15 cellular contexts compared by ENCODE assay signal in genomic region chr6:134534708-134535149, GRCh38.
DNase-seq lines count a peak whose midpoint lies in the region; ATAC-seq, FAIRE-seq and TF ChIP-seq lines count a peak whose summit lies in the region.
"Had no signal": no experiment of that assay in that cellular context is flagged by ENCODE, and none has a peak within 500 bp of the region (broad histone marks: within the 10 kb centered on the region; RNA-seq: fewer than 3 reads in every experiment).

No MANE protein-coding gene starts in this region.

- H3K27ac ChIP-seq in HEK293 (ENCODE audit: extremely low read depth, low read depth, low read length) = no peak overlapping the region
- H3K27ac ChIP-seq in K562 (ENCODE audit: extremely low read depth, low read depth, low read length) = no peak overlapping the region
- no peak overlapping the region for H3K27ac ChIP-seq in WERI-Rb-1
- H3K27ac ChIP-seq in effector memory CD4-positive, alpha-beta T cell (ENCODE audit: insufficient read depth, low read length, poor library complexity, severe bottlenecking) = no peak overlapping the region
- H3K27ac ChIP-seq in GM23338 (ENCODE audit: low read depth) = no peak overlapping the region
- H3K27ac ChIP-seq: neutrophil, SK-N-MC had no signal

- no peak overlapping the region for H3K9ac ChIP-seq in K562 (ENCODE audit: insufficient read depth in 1 of 2, low read depth in 2 of 2, low read length in 2 of 2)

- ATAC-seq in K562 = no peak
- ATAC-seq in GM21717 (IDR thresholded peaks at IDR 0.05; ENCODE audit: unreplicated experiment) = no peak
- no peak for ATAC-seq in GM23338
- ATAC-seq: left colon had no signal

- H3K36me3 Mint-ChIP-seq in CD14-positive monocyte (no peaks in the 10 kb centered on the region), GM23338 (ENCODE audit: low read depth) (no peaks in the 10 kb centered on the region)
- H3K36me3 Mint-ChIP-seq: brain had no signal

- no TSS peak for BruUV-seq in K562 (replicated peaks; lab: Mats Ljungman, UMichigan)

- 49% methylated on average over 2 of the region's 2 CpGs for WGBS in K562 (ENCODE audit: insufficient coverage, low coverage, missing lambda C conversion rate)

- no peak overlapping the region for H3K4me3 ChIP-seq in HEK293 (ENCODE audit: low read depth, low read length)
- no peak overlapping the region for H3K4me3 ChIP-seq in K562
- no peak overlapping the region for H3K4me3 ChIP-seq in WERI-Rb-1 (ENCODE audit: low read depth, low read length)
- H3K4me3 ChIP-seq in effector memory CD4-positive, alpha-beta T cell (ENCODE audit: insufficient read depth, low read depth, low read length, poor library complexity, severe bottlenecking) = no peak overlapping the region
- H3K4me3 ChIP-seq in GM23338 = no peak overlapping the region
- H3K4me3 ChIP-seq: SK-N-MC had no signal

- H3F3A ChIP-seq in GM23338 (replicated peaks; ENCODE audit: low read depth) = no peaks in the 10 kb centered on the region

- FAIRE-seq in K562 (lab: Jason Lieb, UNC) = no peak

- H3K9me3 ChIP-seq in HEK293 (ENCODE audit: control insufficient read depth, insufficient read depth, low read depth, low read length) (no peaks in the 10 kb centered on the region), K562 (replicated peaks; ENCODE audit: control insufficient read depth, insufficient read depth, low read depth, low read length) (no peaks in the 10 kb centered on the region), WERI-Rb-1 (ENCODE audit: severe bottlenecking) (no peaks in the 10 kb centered on the region)
- no peaks in the 10 kb centered on the region for H3K9me3 ChIP-seq in effector memory CD4-positive, alpha-beta T cell (ENCODE audit: control insufficient read depth, low read length)
- H3K9me3 ChIP-seq: neutrophil had no signal

- H3K9me2 ChIP-seq in GM23338 (ENCODE audit: insufficient read depth) = peaks cover 15% of the 10 kb centered on the region; the same call in 1 of the 2 replicates

- no peak overlapping the region for H3K27ac Mint-ChIP-seq in CD14-positive monocyte
- no peak overlapping the region for H3K27ac Mint-ChIP-seq in GM23338
- H3K27ac Mint-ChIP-seq: brain had no signal

- TF ChIP-seq RAD21 in K562 (CRISPR knock-in tag; conservative IDR thresholded peaks at IDR 0.05 in 1 of 2, IDR thresholded peaks at IDR 0.05 in 1 of 2) = no peak

- H2AFZ ChIP-seq in K562 (ENCODE audit: low read depth, low read length) = no peak overlapping the region
- H2AFZ ChIP-seq in GM23338 = no peak overlapping the region

- peaks cover 0 to 6% (median 3%) of the 10 kb centered on the region in 3 donors for H3K27me3 Mint-ChIP-seq in CD14-positive monocyte (ENCODE audit: low read depth in 3 of 3)
- H3K27me3 Mint-ChIP-seq in GM23338 (ENCODE audit: insufficient read depth, low read depth, poor library complexity) = peaks cover 2% of the 10 kb centered on the region

- H3K4me3 Mint-ChIP-seq in CD14-positive monocyte (no peak overlapping the region), GM23338 (no peak overlapping the region)
- H3K4me3 Mint-ChIP-seq: brain had no signal

- no peak for TF ChIP-seq EP300 in K562 (IDR thresholded peaks at IDR 0.05; ENCODE audit: low read length)

- intact Hi-C loops in CD14-positive monocyte (cut with micrococcal nuclease) = loop anchor here in 1 of 2 donors (5.0 kb wide), 1 partner anchor 98 kb away; no protein-coding TSS in a partner anchor
- intact Hi-C loops in K562 (cut with micrococcal nuclease) = no loop called here

- H3K4me1 ChIP-seq in HEK293 (ENCODE audit: control insufficient read depth, insufficient read depth, low read length) (no peaks in the 10 kb centered on the region), K562 (replicated peaks in 1 of 2; ENCODE audit: control insufficient read depth in 2 of 2, insufficient read depth in 2 of 2, low read length in 2 of 2) (peaks cover 0 to 5% of the 10 kb centered on the region in 2 experiments; a peak in 2 of 5 replicates), GM23338 (ENCODE audit: insufficient read depth) (no peaks in the 10 kb centered on the region)
- H3K4me1 ChIP-seq in effector memory CD4-positive, alpha-beta T cell (ENCODE audit: control insufficient read depth, insufficient read depth, low read length, poor library complexity, severe bottlenecking) = peaks cover 2% of the 10 kb centered on the region

- H4K20me1 ChIP-seq in K562 (replicated peaks; ENCODE audit: control insufficient read depth, insufficient read depth, low read length) (no peaks in the 10 kb centered on the region), GM23338 (replicated peaks; ENCODE audit: insufficient read depth) (no peaks in the 10 kb centered on the region)

- CTCF ChIA-PET in HEK293 (lab: Yijun Ruan, JAX) = interaction anchor here (0.8 to 1.1 kb wide), 2 partner anchors 79 to 89 kb away, joined by 3 to 6 read pairs; no protein-coding TSS in a partner anchor
- CTCF ChIA-PET in K562 (lab: Yijun Ruan, JAX; ENCODE audit: low intra/inter-chr PET ratio) = no interaction called here

- no peaks in the 10 kb centered on the region for H3K9me1 ChIP-seq in K562 (ENCODE audit: control insufficient read depth, insufficient read depth, low read length)

- no peak for TF ChIP-seq POLR2A in K562 (conservative IDR thresholded peaks at IDR 0.05)

- H3K4me2 ChIP-seq in K562 (ENCODE audit: insufficient read depth, low read length) = no peak overlapping the region
- H3K4me2 ChIP-seq in GM23338 = no peak overlapping the region

- peaks cover 11% of the 10 kb centered on the region for H3K4me1 Mint-ChIP-seq in CD14-positive monocyte
- peaks cover 2% of the 10 kb centered on the region; the same call in 2 of the 3 replicates for H3K4me1 Mint-ChIP-seq in GM23338

- DNase-seq in CD14-positive monocyte (ENCODE audit: low spot score) (peak; percentile 51), K562 (ENCODE audit: extremely low read depth in 1 of 4, low spot score in 3 of 4) (no peak), kidney glomerular epithelial cell (lab: John Stamatoyannopoulos, UW) (peak; percentile 24), WERI-Rb-1 (no peak), GM23338 (ENCODE audit: low spot score) (no peak)
- no peak for DNase-seq in effector memory CD4-positive, alpha-beta T cell
- DNase-seq: H7; left colon; NCI-H748 treated with DMSO at 0.1 percent for 48 hours; stimulated activated naive CD4-positive, alpha-beta T cell treated with Interleukin-2 at 50 U/mL for 16 hours had no signal

- H3K79me2 ChIP-seq in K562 (ENCODE audit: control insufficient read depth, insufficient read depth, low read length) (no peaks in the 10 kb centered on the region), GM23338 (replicated peaks; ENCODE audit: insufficient read depth) (no peaks in the 10 kb centered on the region)

- H3K36me3 ChIP-seq in HEK293 (ENCODE audit: control insufficient read depth in 2 of 2, insufficient read depth in 1 of 2, low read length in 2 of 2) (no peaks in the 10 kb centered on the region), K562 (ENCODE audit: control insufficient read depth, insufficient read depth, low read length) (no peaks in the 10 kb centered on the region), WERI-Rb-1 (no peaks in the 10 kb centered on the region), GM23338 (ENCODE audit: insufficient read depth) (no peaks in the 10 kb centered on the region)
- H3K36me3 ChIP-seq in effector memory CD4-positive, alpha-beta T cell (ENCODE audit: control insufficient read depth, insufficient read depth, low read length) = no peaks in the 10 kb centered on the region
- H3K36me3 ChIP-seq: neutrophil had no signal

- H3K27me3 ChIP-seq in K562 (ENCODE audit: control insufficient read depth in 2 of 2, insufficient read depth in 2 of 2, low read length in 2 of 2) (no peaks in the 10 kb centered on the region), WERI-Rb-1 (ENCODE audit: insufficient read depth, low read depth, severe bottlenecking) (no peaks in the 10 kb centered on the region), GM23338 (ENCODE audit: insufficient read depth) (no peaks in the 10 kb centered on the region)
- H3K27me3 ChIP-seq in effector memory CD4-positive, alpha-beta T cell (replicated peaks; ENCODE audit: control insufficient read depth, insufficient read depth, low read length, poor library complexity, severe bottlenecking) = no peaks in the 10 kb centered on the region

- TF ChIP-seq CTCF in CD14-positive monocyte (IDR thresholded peaks at IDR 0.05) = no peak
- TF ChIP-seq CTCF in HEK293 (tag by site-specific recombination; IDR thresholded peaks at IDR 0.05) = no peak
- TF ChIP-seq CTCF in K562 (IDR thresholded peaks at IDR 0.05 in 2 of 3, conservative IDR thresholded peaks at IDR 0.05 in 1 of 3; ENCODE audit: insufficient read depth in 2 of 3, low read depth in 1 of 3, low read length in 3 of 3) = no peak
- TF ChIP-seq CTCF in WERI-Rb-1 (IDR thresholded peaks at IDR 0.05; ENCODE audit: low read depth, low read length) = no peak
- no peak for TF ChIP-seq CTCF in GM23338 (conservative IDR thresholded peaks at IDR 0.05; ENCODE audit: low read depth in 2 of 2)

- POLR2A ChIA-PET in HEK293 (lab: Yijun Ruan, JAX) (no interaction called here), K562 (lab: Yijun Ruan, JAX) (interaction anchor here (0.8 kb wide), 1 partner anchor 46 kb away, joined by 3 read pairs; no protein-coding TSS in a partner anchor)

- H3K9me3 Mint-ChIP-seq in CD14-positive monocyte (peaks cover 0 to 9% (median 2%) of the 10 kb centered on the region in 7 donors), GM23338 (no peaks in the 10 kb centered on the region)
- H3K9me3 Mint-ChIP-seq: brain had no signal

- in situ Hi-C loops in K562 (cut with MboI) = no loop called here

TF ChIP-seq in HEK293, 187 proteins besides CTCF, POLR2A, EP300 and RAD21 (continues in another document):
- TF ChIP-seq ZNF629 (tag by site-specific recombination; IDR thresholded peaks at IDR 0.05) = no peak

TF ChIP-seq in K562, 482 proteins besides CTCF, POLR2A, EP300 and RAD21 (continues in another document):
- TF ChIP-seq HDGF (IDR thresholded peaks at IDR 0.05) (no peak), SIN3B (IDR thresholded peaks at IDR 0.05; ENCODE audit: low read depth) (no peak), HMG20B (CRISPR knock-in tag; IDR thresholded peaks at IDR 0.05) (no peak), ARNT (IDR thresholded peaks at IDR 0.05) (no peak), HMGN3 (IDR thresholded peaks at IDR 0.05; ENCODE audit: borderline replicate concordance, extremely low read depth, insufficient read length, low read depth, low read length) (no peak)

TF ChIP-seq in GM23338, 12 proteins besides CTCF, POLR2A, EP300 and RAD21 (continues in another document):
- TF ChIP-seq JUNB (IDR thresholded peaks at IDR 0.05; ENCODE audit: unreplicated experiment) = no peak
- TF ChIP-seq POLR2AphosphoS5 (IDR thresholded peaks at IDR 0.05; ENCODE audit: low read depth) = no peak
- no peak for TF ChIP-seq EZH2 (IDR thresholded peaks at IDR 0.05; ENCODE audit: low read depth, unreplicated experiment)
- no peak for TF ChIP-seq ZNF114 (CRISPR knock-in tag; IDR thresholded peaks at IDR 0.05)

Comparison
In these comparisons a context has a peak if more than half of its experiments do, and no peak if none do; other contexts are left out.
1. DNase-seq: peak in CD14-positive monocyte (single experiment) and kidney glomerular epithelial cell (single experiment); none in K562 (0 of 4), WERI-Rb-1 (single experiment), effector memory CD4-positive, alpha-beta T cell (0 of 3) and GM23338 (single experiment).